In genomic region chr6:4055420-4056041, GRCh38 we compare ENCODE assay signal across 8 cellular contexts. TPM values are rescaled to one million over a fixed set of nuclear protein-coding genes. Genes with fewer than 3 reads are reported as not detected.
DNase-seq lines count a peak whose midpoint lies in the region; ATAC-seq and TF ChIP-seq lines count a peak whose summit lies in the region.

No MANE protein-coding gene starts in this region.

- intact Hi-C loops in activated CD4-positive, alpha-beta T cell treated with anti-CD3 and anti-CD28 coated beads for 36 hours (cut with DNase I, micrococcal nuclease), result loop anchor here in 1 of 2 experiments (5.0 kb wide), 1 partner anchor 208 kb away; the partner anchor contains the start of gene FAM50B
- intact Hi-C loops in OCI-LY7 (cut with micrococcal nuclease; ENCODE audit: unreplicated experiment), result loop anchor here (5.0 kb wide), 1 partner anchor 102 kb away; no protein-coding TSS in a partner anchor

- H3K27ac ChIP-seq in OCI-LY7 (ENCODE audit: low read depth, low read length, poor library complexity, severe bottlenecking) (no peak overlapping the region), neural progenitor cell (no peak overlapping the region)

- CTCF ChIA-PET in activated CD4-positive, alpha-beta T cell treated with anti-CD3 and anti-CD28 coated beads for 36 hours (lab: Charles Lee), result interaction anchor here (0.8 to 1.7 kb wide), 7 partner anchors 12 to 155 kb away, joined by 3 to 5 read pairs (median 4); no protein-coding TSS in a partner anchor
- CTCF ChIA-PET in OCI-LY7 (lab: Charles Lee; ENCODE audit: unreplicated experiment), result interaction anchor here (0.5 kb wide), 1 partner anchor 80 kb away, joined by 11 read pairs; the partner anchor contains the start of gene ECI2

- no peaks in the 10 kb centered on the region for H3K27me3 ChIP-seq in neural progenitor cell

- H2AFZ ChIP-seq in OCI-LY7 (ENCODE audit: low read length), result no peak overlapping the region
- no peak overlapping the region for H2AFZ ChIP-seq in neural progenitor cell (replicated peaks)

- 0 out of 2 replicates have a peak, but pooled peaks cover 3% of the 10 kb centered on the region for H4K20me1 ChIP-seq in OCI-LY7 (ENCODE audit: insufficient read depth, low read length)
- H4K20me1 ChIP-seq in neural progenitor cell (ENCODE audit: low read depth), result no peaks in the 10 kb centered on the region

- TF ChIP-seq CTCF in OCI-LY7 (conservative IDR thresholded peaks at IDR 0.05; ENCODE audit: low read length) (peak; percentile 57), neural progenitor cell (IDR thresholded peaks at IDR 0.05) (peak; percentile 38)

- no peaks in the 10 kb centered on the region for H3K9me2 ChIP-seq in OCI-LY7 (ENCODE audit: insufficient read depth, low read length)

- no peaks in the 10 kb centered on the region for H3K27me3 Mint-ChIP-seq in activated CD4-positive, alpha-beta T cell treated with anti-CD3 and anti-CD28 coated beads for 36 hours
- no peaks in the 10 kb centered on the region for H3K27me3 Mint-ChIP-seq in neural progenitor cell (ENCODE audit: insufficient read depth, low read depth)

- peaks cover 7% of the 10 kb centered on the region for H3F3A ChIP-seq in neural progenitor cell (ENCODE audit: low read depth)

- H3K9me3 ChIP-seq in OCI-LY7 (ENCODE audit: low read length), result no peaks in the 10 kb centered on the region
- no peaks in the 10 kb centered on the region for H3K9me3 ChIP-seq in neural progenitor cell (ENCODE audit: low read depth)

- no peak for ATAC-seq in activated CD4-positive, alpha-beta T cell treated with anti-CD3 and anti-CD28 coated beads for 36 hours
- ATAC-seq in GM19328 (IDR thresholded peaks at IDR 0.05; ENCODE audit: unreplicated experiment) (no peak), GM18520 (IDR thresholded peaks at IDR 0.05; ENCODE audit: unreplicated experiment) (no peak)

- no peak overlapping the region for H3K4me2 ChIP-seq in OCI-LY7 (ENCODE audit: low read length)
- H3K4me2 ChIP-seq in neural progenitor cell, result no peak overlapping the region

- no peaks in the 10 kb centered on the region for H3K9me3 Mint-ChIP-seq in activated CD4-positive, alpha-beta T cell treated with anti-CD3 and anti-CD28 coated beads for 36 hours (ENCODE audit: low read depth)
- no peaks in the 10 kb centered on the region for H3K9me3 Mint-ChIP-seq in neural progenitor cell

- peak; percentile 16 for DNase-seq in activated CD4-positive, alpha-beta T cell treated with anti-CD3 and anti-CD28 coated beads for 36 hours
- DNase-seq in activated CD4-positive, alpha-beta T cell treated with anti-CD3 and anti-CD28 coated beads, Interleukin-2, amount 50 U/mL, for 1 hour, result no peak
- peak; percentile 7 for DNase-seq in OCI-LY7 (ENCODE audit: low spot score)
- peak; percentile 44 for DNase-seq in epidermal melanocyte (ENCODE audit: insufficient read length, low spot score)
- DNase-seq in neural progenitor cell (ENCODE audit: low spot score), result no peak
- no peak for DNase-seq in NCI-H187 (lab: John Stamatoyannopoulos, UW)

- POLR2A ChIA-PET in activated CD4-positive, alpha-beta T cell treated with anti-CD3 and anti-CD28 coated beads for 36 hours (lab: Charles Lee), result no interaction called here
- POLR2A ChIA-PET in OCI-LY7 (lab: Charles Lee), result interaction anchor here (1.2 to 1.3 kb wide), 4 partner anchors 14 to 34 kb away, joined by 3 to 7 read pairs (median 3); a partner anchor contains a TSS

- H3K27ac Mint-ChIP-seq in activated CD4-positive, alpha-beta T cell treated with anti-CD3 and anti-CD28 coated beads for 36 hours, result no peak overlapping the region
- no peak overlapping the region for H3K27ac Mint-ChIP-seq in neural progenitor cell

- H3K36me3 ChIP-seq in OCI-LY7 (ENCODE audit: insufficient read depth, low read length) (peaks cover 100% of the 10 kb centered on the region), neural progenitor cell (peaks cover 58% of the 10 kb centered on the region)

- H3K4me3 ChIP-seq in OCI-LY7 (ENCODE audit: low read depth, low read length, poor library complexity, severe bottlenecking) (no peak overlapping the region), neural progenitor cell (no peak overlapping the region)

- peaks cover 67% of the 10 kb centered on the region for H3K36me3 Mint-ChIP-seq in activated CD4-positive, alpha-beta T cell treated with anti-CD3 and anti-CD28 coated beads for 36 hours (ENCODE audit: low read depth)
- peaks cover 24% of the 10 kb centered on the region for H3K36me3 Mint-ChIP-seq in neural progenitor cell

- H3K4me3 Mint-ChIP-seq in activated CD4-positive, alpha-beta T cell treated with anti-CD3 and anti-CD28 coated beads for 36 hours, result no peak overlapping the region
- H3K4me3 Mint-ChIP-seq in neural progenitor cell, result no peak overlapping the region

- H3K9ac ChIP-seq in neural progenitor cell, result no peak overlapping the region

- H3K79me2 ChIP-seq in OCI-LY7 (ENCODE audit: insufficient read depth, low read depth, low read length), result no peaks in the 10 kb centered on the region
- no peaks in the 10 kb centered on the region for H3K79me2 ChIP-seq in neural progenitor cell (ENCODE audit: low read depth)

- H3K4me1 ChIP-seq in OCI-LY7 (ENCODE audit: insufficient read depth, low read length, poor library complexity, severe bottlenecking) (no peaks in the 10 kb centered on the region), neural progenitor cell (no peaks in the 10 kb centered on the region)

- H3K4me1 Mint-ChIP-seq in activated CD4-positive, alpha-beta T cell treated with anti-CD3 and anti-CD28 coated beads for 36 hours, result peaks cover 35% of the 10 kb centered on the region
- no peaks in the 10 kb centered on the region for H3K4me1 Mint-ChIP-seq in neural progenitor cell

- no TSS peak for BruUV-seq in OCI-LY7 (replicated peaks; lab: Mats Ljungman, UMichigan)

RNA-seq across cellular contexts. Expression of gene FAM217A, which starts 23.4 kb away (rescaled TPM):
- total RNA-seq in activated CD4-positive, alpha-beta T cell treated with anti-CD3 and anti-CD28 coated beads for 36 hours, result not detected
- not detected in 2 replicates for total RNA-seq in OCI-LY7 (2014; rRNA removed; shearing (Covaris generic))
- total RNA-seq in OCI-LY7 (2022) (not detected in 2 replicates), neural progenitor cell (ENCODE audit: low replicate concordance) (not detected in 2 replicates)

Comparison
In these comparisons a context has a peak if more than half of its experiments do, and no peak if none do; other contexts are left out.
1. DNase-seq: peak in activated CD4-positive, alpha-beta T cell treated with anti-CD3 and anti-CD28 coated beads for 36 hours (single experiment), OCI-LY7 (single experiment) and epidermal melanocyte (single experiment); none in activated CD4-positive, alpha-beta T cell treated with anti-CD3 and anti-CD28 coated beads, Interleukin-2, amount 50 U/mL, for 1 hour (single experiment), neural progenitor cell (single experiment) and NCI-H187 (0 of 2).